ENCODE assay signal across 19 cellular contexts in genomic region chr11:92296138-92296515, GRCh38.
DNase-seq lines count a peak whose midpoint lies in the region; FAIRE-seq and TF ChIP-seq lines count a peak whose summit lies in the region.
"Had no signal": no experiment of that assay in that cellular context is flagged by ENCODE, and none has a peak within 500 bp of the region (broad histone marks: within the 10 kb centered on the region; RNA-seq: fewer than 3 reads in every experiment).

No MANE protein-coding gene starts in this region.

- H3K79me2 ChIP-seq in fibroblast of lung (ENCODE audit: control insufficient read depth, insufficient read depth, low read length), result no peaks in the 10 kb centered on the region

- no peak overlapping the region for H3K4me2 ChIP-seq in fibroblast of lung (ENCODE audit: extremely low read depth, insufficient read depth, low read length)

- FAIRE-seq in RCC 7860 (lab: Jason Lieb, UNC), result no peak

- no peak overlapping the region for H3K4me3 ChIP-seq in fibroblast of lung (replicated peaks in 1 of 4; ENCODE audit: control extremely low read depth in 1 of 4, insufficient read depth in 1 of 4, low read depth in 3 of 4, low read length in 4 of 4)
- H3K4me3 ChIP-seq: sigmoid colon had no signal

- no peaks in the 10 kb centered on the region for H3K27me3 ChIP-seq in fibroblast of lung (ENCODE audit: control insufficient read depth, insufficient read depth, low read length)
- H3K27me3 ChIP-seq: sigmoid colon had no signal

- no peaks in the 10 kb centered on the region for H3K9me3 ChIP-seq in fibroblast of lung (ENCODE audit: control insufficient read depth, insufficient read depth, low read depth, low read length)
- H3K9me3 ChIP-seq: sigmoid colon had no signal

- no peak overlapping the region for H3K9ac ChIP-seq in fibroblast of lung (ENCODE audit: insufficient read depth, low read length)

- DNase-seq in GM04503 (ENCODE audit: low read depth) (peak; percentile 13), RCC 7860 (ENCODE audit: low spot score) (peak; percentile 26), fibroblast of lung (ENCODE audit: low read depth in 2 of 2) (peak; percentile 46 to 91), renal cortical epithelial cell (ENCODE audit: low read depth) (peak; percentile 73), KG1 (lab: John Stamatoyannopoulos, UW) (no peak), SKM-1 treated with dmso at 0.1 percent for 144 hours (lab: John Stamatoyannopoulos, UW; ENCODE audit: unreplicated experiment) (no peak), NCI-H1436 treated with DMSO at 0.1 percent for 48 hours (lab: John Stamatoyannopoulos, UW) (no peak)
- DNase-seq: activated B cell treated with CpG ODN at 0.5 μM for 24 hours; activated CD8-positive, alpha-beta memory T cell treated with anti-CD3 and anti-CD28 coated beads for 24 hours; activated naive CD8-positive, alpha-beta T cell treated with anti-CD3 and anti-CD28 coated beads, Interleukin-2, amount 50 U/mL, for 24 hours; endodermal cell; H9; Kasumi-1; left ventricle myocardium superior; NCI-H146; NCI-H2227 treated with DMSO at 0.1 percent for 48 hours; sigmoid colon; stimulated activated CD4-positive, alpha-beta T cell treated with anti-CD3 and anti-CD28 coated beads, Interleukin-2, amount 100 ng/mL, for 48 hours; T-helper 17 cell had no signal

- no peak overlapping the region for H3K27ac ChIP-seq in fibroblast of lung (ENCODE audit: insufficient read depth, low read length)
- H3K27ac ChIP-seq: sigmoid colon had no signal

- no peak for TF ChIP-seq CTCF in fibroblast of lung (conservative IDR thresholded peaks at IDR 0.05 in 1 of 2, IDR thresholded peaks at IDR 0.05 in 1 of 2; ENCODE audit: low read depth in 1 of 2, low read length in 2 of 2)

- no peak overlapping the region for H2AFZ ChIP-seq in fibroblast of lung (ENCODE audit: low read length)

- H3K36me3 ChIP-seq in fibroblast of lung (ENCODE audit: control insufficient read depth, insufficient read depth, low read length), result no peaks in the 10 kb centered on the region
- H3K36me3 ChIP-seq: sigmoid colon had no signal

- peaks cover 3% of the 10 kb centered on the region for H3K4me1 ChIP-seq in fibroblast of lung (ENCODE audit: control insufficient read depth, extremely low read depth, insufficient read depth, low read length)
- H3K4me1 ChIP-seq: sigmoid colon had no signal

- H4K20me1 ChIP-seq in fibroblast of lung (ENCODE audit: control insufficient read depth, extremely low read depth, insufficient read depth, low read length), result no peaks in the 10 kb centered on the region

Comparison
In these comparisons a context has a peak if more than half of its experiments do, and no peak if none do; other contexts are left out.
1. DNase-seq: peak in GM04503 (single experiment), RCC 7860 (single experiment), fibroblast of lung (2 of 2) and renal cortical epithelial cell (single experiment); none in KG1 (single experiment), SKM-1 treated with dmso at 0.1 percent for 144 hours (single experiment) and NCI-H1436 treated with DMSO at 0.1 percent for 48 hours (single experiment).